In the genomic region with DNA sequence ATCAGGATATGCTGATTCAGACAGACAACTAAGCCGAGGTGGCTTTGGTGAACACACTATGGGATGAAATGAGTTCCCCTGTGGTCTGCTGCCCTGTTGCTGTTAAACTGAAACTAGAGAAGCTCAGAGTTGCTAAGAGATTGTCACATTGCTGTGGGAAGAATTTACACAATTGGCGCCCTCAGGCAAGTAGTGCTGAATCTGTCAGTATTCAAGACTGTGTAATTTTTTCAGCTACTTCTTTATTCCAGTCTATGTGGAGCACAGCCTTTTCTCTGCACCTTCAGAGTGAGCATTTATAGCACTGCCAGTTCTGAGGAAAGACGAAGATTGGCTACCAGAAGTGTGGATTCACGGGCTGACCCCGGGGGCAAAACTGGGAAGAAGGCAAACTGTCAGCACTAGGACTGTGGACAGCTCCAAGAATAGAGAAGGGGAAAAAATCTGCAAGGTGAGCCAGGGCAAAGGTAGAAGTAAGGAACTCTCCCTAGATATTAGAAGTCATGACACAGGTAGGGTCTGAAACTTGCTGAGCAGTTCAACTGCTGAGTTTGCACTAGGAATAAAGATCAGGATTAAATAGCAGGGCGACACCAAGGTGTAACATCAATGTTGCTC, we compare ENCODE assay signal across 1 cellular context.
TF ChIP-seq lines count a peak whose summit lies in the region.

No MANE protein-coding gene starts in this region.

TF ChIP-seq in HCT116, 20 proteins besides CTCF, POLR2A, EP300 and RAD21:
- TF ChIP-seq, protein P1, sequence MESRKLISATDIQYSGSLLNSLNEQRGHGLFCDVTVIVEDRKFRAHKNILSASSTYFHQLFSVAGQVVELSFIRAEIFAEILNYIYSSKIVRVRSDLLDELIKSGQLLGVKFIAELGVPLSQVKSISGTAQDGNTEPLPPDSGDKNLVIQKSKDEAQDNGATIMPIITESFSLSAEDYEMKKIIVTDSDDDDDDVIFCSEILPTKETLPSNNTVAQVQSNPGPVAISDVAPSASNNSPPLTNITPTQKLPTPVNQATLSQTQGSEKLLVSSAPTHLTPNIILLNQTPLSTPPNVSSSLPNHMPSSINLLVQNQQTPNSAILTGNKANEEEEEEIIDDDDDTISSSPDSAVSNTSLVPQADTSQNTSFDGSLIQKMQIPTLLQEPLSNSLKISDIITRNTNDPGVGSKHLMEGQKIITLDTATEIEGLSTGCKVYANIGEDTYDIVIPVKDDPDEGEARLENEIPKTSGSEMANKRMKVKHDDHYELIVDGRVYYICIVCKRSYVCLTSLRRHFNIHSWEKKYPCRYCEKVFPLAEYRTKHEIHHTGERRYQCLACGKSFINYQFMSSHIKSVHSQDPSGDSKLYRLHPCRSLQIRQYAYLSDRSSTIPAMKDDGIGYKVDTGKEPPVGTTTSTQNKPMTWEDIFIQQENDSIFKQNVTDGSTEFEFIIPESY (IDR thresholded peaks at IDR 0.05; ENCODE audit: extremely low read depth, insufficient replicate concordance, low read length) = no peak
- TF ChIP-seq, protein P2, sequence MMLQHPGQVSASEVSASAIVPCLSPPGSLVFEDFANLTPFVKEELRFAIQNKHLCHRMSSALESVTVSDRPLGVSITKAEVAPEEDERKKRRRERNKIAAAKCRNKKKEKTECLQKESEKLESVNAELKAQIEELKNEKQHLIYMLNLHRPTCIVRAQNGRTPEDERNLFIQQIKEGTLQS (IDR thresholded peaks at IDR 0.05) = no peak
- TF ChIP-seq, protein P3, sequence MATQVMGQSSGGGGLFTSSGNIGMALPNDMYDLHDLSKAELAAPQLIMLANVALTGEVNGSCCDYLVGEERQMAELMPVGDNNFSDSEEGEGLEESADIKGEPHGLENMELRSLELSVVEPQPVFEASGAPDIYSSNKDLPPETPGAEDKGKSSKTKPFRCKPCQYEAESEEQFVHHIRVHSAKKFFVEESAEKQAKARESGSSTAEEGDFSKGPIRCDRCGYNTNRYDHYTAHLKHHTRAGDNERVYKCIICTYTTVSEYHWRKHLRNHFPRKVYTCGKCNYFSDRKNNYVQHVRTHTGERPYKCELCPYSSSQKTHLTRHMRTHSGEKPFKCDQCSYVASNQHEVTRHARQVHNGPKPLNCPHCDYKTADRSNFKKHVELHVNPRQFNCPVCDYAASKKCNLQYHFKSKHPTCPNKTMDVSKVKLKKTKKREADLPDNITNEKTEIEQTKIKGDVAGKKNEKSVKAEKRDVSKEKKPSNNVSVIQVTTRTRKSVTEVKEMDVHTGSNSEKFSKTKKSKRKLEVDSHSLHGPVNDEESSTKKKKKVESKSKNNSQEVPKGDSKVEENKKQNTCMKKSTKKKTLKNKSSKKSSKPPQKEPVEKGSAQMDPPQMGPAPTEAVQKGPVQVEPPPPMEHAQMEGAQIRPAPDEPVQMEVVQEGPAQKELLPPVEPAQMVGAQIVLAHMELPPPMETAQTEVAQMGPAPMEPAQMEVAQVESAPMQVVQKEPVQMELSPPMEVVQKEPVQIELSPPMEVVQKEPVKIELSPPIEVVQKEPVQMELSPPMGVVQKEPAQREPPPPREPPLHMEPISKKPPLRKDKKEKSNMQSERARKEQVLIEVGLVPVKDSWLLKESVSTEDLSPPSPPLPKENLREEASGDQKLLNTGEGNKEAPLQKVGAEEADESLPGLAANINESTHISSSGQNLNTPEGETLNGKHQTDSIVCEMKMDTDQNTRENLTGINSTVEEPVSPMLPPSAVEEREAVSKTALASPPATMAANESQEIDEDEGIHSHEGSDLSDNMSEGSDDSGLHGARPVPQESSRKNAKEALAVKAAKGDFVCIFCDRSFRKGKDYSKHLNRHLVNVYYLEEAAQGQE (IDR thresholded peaks at IDR 0.05; ENCODE audit: low read depth) = peak; percentile 67
- TF ChIP-seq EZH2phosphoT487 (IDR thresholded peaks at IDR 0.05; ENCODE audit: borderline replicate concordance) = no peak
- TF ChIP-seq, protein P4, sequence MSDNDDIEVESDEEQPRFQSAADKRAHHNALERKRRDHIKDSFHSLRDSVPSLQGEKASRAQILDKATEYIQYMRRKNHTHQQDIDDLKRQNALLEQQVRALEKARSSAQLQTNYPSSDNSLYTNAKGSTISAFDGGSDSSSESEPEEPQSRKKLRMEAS (IDR thresholded peaks at IDR 0.05) = no peak
